ENCODE assay signal across 11 cellular contexts in genomic region chr17:58339775-58340622, GRCh38. TPM values are rescaled to one million over a fixed set of nuclear protein-coding genes. Genes with fewer than 3 reads are reported as not detected.
DNase-seq lines count a peak whose midpoint lies in the region; ATAC-seq and TF ChIP-seq lines count a peak whose summit lies in the region.
"Had no signal": no experiment of that assay in that cellular context is flagged by ENCODE, and none has a peak within 500 bp of the region (broad histone marks: within the 10 kb centered on the region; RNA-seq: fewer than 3 reads in every experiment).

No MANE protein-coding gene starts in this region.

- H3K4me1 ChIP-seq in iPS-20b (ENCODE audit: insufficient read depth, low read length), result peaks cover 23% of the 10 kb centered on the region
- H3K4me1 ChIP-seq in subcutaneous abdominal adipose tissue (ENCODE audit: control insufficient read depth in 5 of 5, insufficient read depth in 5 of 5, low read length in 5 of 5), result peaks cover 0 to 57% (median 20%) of the 10 kb centered on the region in 5 donors

- H3K4me1 Mint-ChIP-seq in activated B cell treated with CpG ODN at 0.5 μM for 24 hours, result peaks cover 99% of the 10 kb centered on the region

- H3K36me3 ChIP-seq in iPS-20b (ENCODE audit: insufficient read depth, low read depth, low read length) (peaks cover 11% of the 10 kb centered on the region), subcutaneous abdominal adipose tissue (ENCODE audit: control insufficient read depth in 5 of 5, insufficient read depth in 5 of 5, low read length in 5 of 5) (peaks cover 0 to 21% (median 11%) of the 10 kb centered on the region in 5 donors)

- peak overlapping the region; percentile 99 for H3K27ac Mint-ChIP-seq in activated B cell treated with CpG ODN at 0.5 μM for 24 hours

- intact Hi-C loops in activated B cell treated with CpG ODN at 0.5 μM for 24 hours (cut with micrococcal nuclease), result loop anchor here (5.0 to 10.0 kb wide), 4 partner anchors 292 to 815 kb away; partner anchors contain the start of genes PRR11 and SKA2

- H3K36me3 Mint-ChIP-seq in activated B cell treated with CpG ODN at 0.5 μM for 24 hours (ENCODE audit: low read depth), result peaks cover 27% of the 10 kb centered on the region

- no peak for TF ChIP-seq CTCF in activated B cell treated with CpG ODN at 0.5 μM for 24 hours (IDR thresholded peaks at IDR 0.05)

- H3K4me3 Mint-ChIP-seq in activated B cell treated with CpG ODN at 0.5 μM for 24 hours, result peak overlapping the region; percentile 100
- H3K4me3 Mint-ChIP-seq: neural crest cell had no signal

- CTCF ChIA-PET in activated B cell treated with CpG ODN at 0.5 μM for 24 hours (lab: Charles Lee), result interaction anchor here (1.2 to 5.3 kb wide), 4 partner anchors 12 to 22 kb away, joined by 4 to 47 read pairs (median 10); partner anchors contain the start of gene SUPT4H1

- H3K4me3 ChIP-seq in iPS-20b (ENCODE audit: low read length), result peak overlapping the region; percentile 28; the same call in 1 of the 2 replicates
- H3K4me3 ChIP-seq in subcutaneous abdominal adipose tissue (ENCODE audit: low read depth in 1 of 5, low read length in 5 of 5), result peak overlapping the region in 4 of 5 donors; percentile 25 to 44 (median 40)

- peaks cover 13% of the 10 kb centered on the region; the same call in 1 of the 2 replicates for H3K27me3 ChIP-seq in iPS-20b (ENCODE audit: insufficient read depth, low read length)
- H3K27me3 ChIP-seq in subcutaneous abdominal adipose tissue (ENCODE audit: control insufficient read depth in 5 of 5, insufficient read depth in 4 of 5, low read length in 5 of 5), result peaks cover 2 to 12% (median 6%) of the 10 kb centered on the region in 5 donors
- H3K27me3 ChIP-seq: BE2C had no signal

- ATAC-seq in activated B cell treated with CpG ODN at 0.5 μM for 24 hours (ENCODE audit: low read depth), result no peak
- no peak for ATAC-seq in HG02798 (IDR thresholded peaks at IDR 0.05; ENCODE audit: poor library complexity, unreplicated experiment)

- H3K9ac ChIP-seq in iPS-20b (ENCODE audit: low read depth, low read length) (peak overlapping the region; percentile 53; the same call in 1 of the 2 replicates), subcutaneous abdominal adipose tissue (ENCODE audit: low read length in 5 of 5) (peak overlapping the region in 2 of 5 donors; percentile 54 to 68)

- H3K9me3 ChIP-seq in iPS-20b (ENCODE audit: insufficient read depth, low read depth, low read length) (no peaks in the 10 kb centered on the region), subcutaneous abdominal adipose tissue (ENCODE audit: control insufficient read depth in 5 of 5, low read length in 5 of 5) (no peaks in the 10 kb centered on the region)
- H3K9me3 ChIP-seq: BE2C had no signal

- POLR2A ChIA-PET in activated B cell treated with CpG ODN at 0.5 μM for 24 hours (lab: Charles Lee), result interaction anchor here (0.8 to 18.6 kb wide), 7 partner anchors 13 to 291 kb away, joined by 3 to 3007 read pairs (median 48); partner anchors contain the start of genes HSF5, RNF43, SUPT4H1 and TSPOAP1

- no peaks in the 10 kb centered on the region for H3K27me3 Mint-ChIP-seq in activated B cell treated with CpG ODN at 0.5 μM for 24 hours

- DNase-seq in activated T-cell treated with anti-CD3 and anti-CD28 coated beads, Interleukin-2, amount 50 U/mL, for 1 hour, result peak; percentile 42
- DNase-seq in activated T-cell treated with anti-CD3 and anti-CD28 coated beads for 4 hours, result no peak
- DNase-seq in activated B cell treated with CpG ODN at 0.5 μM for 24 hours, result no peak
- DNase-seq in medulla oblongata (ENCODE audit: extremely low spot score), result no peak
- DNase-seq in activated gamma-delta T cell treated with Interleukin-2 at 50 U/mL for 16 hours, result no peak
- DNase-seq: NCI-H1092 treated with DMSO at 0.1 percent for 48 hours had no signal

- H3K27ac ChIP-seq in iPS-20b (ENCODE audit: low read length) (peak overlapping the region; percentile 77), subcutaneous abdominal adipose tissue (ENCODE audit: low read depth, low read length) (peak overlapping the region; percentile 35)

- H3K9me3 Mint-ChIP-seq in activated B cell treated with CpG ODN at 0.5 μM for 24 hours, result no peaks in the 10 kb centered on the region
- H3K9me3 Mint-ChIP-seq: neural crest cell had no signal

RNA-seq across cellular contexts. Expression of gene TSPOAP1, which starts 11.4 kb away (rescaled TPM):
- 16.7 and 22.5 TPM in 2 replicates for total RNA-seq in activated B cell treated with CpG ODN at 0.5 μM for 24 hours

RNA-seq across cellular contexts. Expression of gene SUPT4H1, which starts 12.0 kb away (rescaled TPM):
- total RNA-seq in activated B cell treated with CpG ODN at 0.5 μM for 24 hours, result 90.2 and 100 TPM in 2 replicates

RNA-seq across cellular contexts. Expression of gene MPO, which starts 59.3 kb away (rescaled TPM):
- not detected in 2 replicates for total RNA-seq in activated B cell treated with CpG ODN at 0.5 μM for 24 hours
- total RNA-seq: neural crest cell had no signal
